ENCODE assay signal across 33 cellular contexts in the genomic region with DNA sequence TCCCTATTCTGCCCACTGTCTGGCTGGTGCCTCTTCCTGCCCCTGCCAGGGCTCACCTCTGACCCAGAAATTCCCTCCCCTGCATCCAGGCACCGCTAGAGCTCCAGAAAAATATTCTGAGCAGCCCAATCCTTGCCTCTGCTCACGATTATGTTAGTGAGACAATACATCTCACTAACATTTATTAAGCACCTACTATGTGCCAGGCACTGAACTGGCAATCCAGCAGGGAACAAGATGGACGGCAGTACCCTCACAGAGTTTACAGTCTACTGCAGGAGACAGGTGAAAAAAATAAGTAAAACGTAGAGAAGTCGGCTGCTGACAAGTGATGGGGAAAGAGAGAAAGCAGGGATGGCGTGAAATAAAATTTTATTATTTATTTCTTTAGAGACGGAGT. TPM values are rescaled to one million over a fixed set of nuclear protein-coding genes. Genes with fewer than 3 reads are reported as not detected.
A peak's percentile ranks its signal among the peaks of the same experiment; 100 is the strongest.
DNase-seq lines count a peak whose midpoint lies in the region; ATAC-seq, FAIRE-seq and TF ChIP-seq lines count a peak whose summit lies in the region.
"Had no signal": no experiment of that assay in that cellular context is flagged by ENCODE, and none has a peak within 500 bp of the region (broad histone marks: within the 10 kb centered on the region; RNA-seq: fewer than 3 reads in every experiment).

No MANE protein-coding gene starts in this region.

- H3K79me2 ChIP-seq in HepG2 (ENCODE audit: insufficient read depth, low read length), result no peaks in the 10 kb centered on the region
- no peaks in the 10 kb centered on the region for H3K79me2 ChIP-seq in K562 (ENCODE audit: control insufficient read depth, insufficient read depth, low read length)
- no peaks in the 10 kb centered on the region for H3K79me2 ChIP-seq in osteoblast (ENCODE audit: insufficient read depth, low read length)

- POLR2A ChIA-PET in HepG2 (lab: Yijun Ruan, JAX) (no interaction called here), K562 (lab: Yijun Ruan, JAX) (interaction anchor here (1.8 kb wide), 1 partner anchor 21 kb away, joined by 4 read pairs; no protein-coding TSS in a partner anchor)

- intact Hi-C loops in HepG2 (cut with micrococcal nuclease; ENCODE audit: unreplicated experiment), result no loop called here
- intact Hi-C loops in right lobe of liver (cut with DNase I), result no loop called here
- intact Hi-C loops in K562 (cut with micrococcal nuclease), result no loop called here

- CTCF ChIA-PET in HepG2 (lab: Yijun Ruan, JAX; ENCODE audit: low intra/inter-chr PET ratio, low total read pairs) (no interaction called here), K562 (lab: Yijun Ruan, JAX; ENCODE audit: low intra/inter-chr PET ratio) (no interaction called here)

- H3K36me3 ChIP-seq in HepG2 (replicated peaks in 1 of 2; ENCODE audit: control insufficient read depth in 1 of 2, insufficient read depth in 2 of 2, low read length in 2 of 2) (no peaks in the 10 kb centered on the region), right lobe of liver (no peaks in the 10 kb centered on the region), K562 (ENCODE audit: control insufficient read depth, insufficient read depth, low read length) (no peaks in the 10 kb centered on the region), osteoblast (ENCODE audit: insufficient read depth, low read length) (no peaks in the 10 kb centered on the region), upper lobe of left lung (no peaks in the 10 kb centered on the region)
- H3K36me3 ChIP-seq: BE2C; BLaER1 treated with 17β-estradiol and CSF1 and Interleukin-3, amounts not matched to agents 10 nM and 100 nM had no signal

- WGBS in HepG2 (ENCODE audit: low lambda C conversion rate), result 66% methylated on average over 7 of the region's 7 CpGs
- 80% methylated on average over 5 of the region's 7 CpGs for WGBS in right lobe of liver (ENCODE audit: insufficient coverage, low coverage, low lambda C conversion rate, missing lambda C conversion rate)
- WGBS in K562 (ENCODE audit: insufficient coverage, low coverage, missing lambda C conversion rate), result 37% methylated on average over 7 of the region's 7 CpGs
- 84% methylated on average over 7 of the region's 7 CpGs for WGBS in upper lobe of left lung, 2 donors

- H2AFZ ChIP-seq in HepG2 (ENCODE audit: low read length), result no peak overlapping the region
- no peak overlapping the region for H2AFZ ChIP-seq in K562 (ENCODE audit: low read depth, low read length)
- H2AFZ ChIP-seq in osteoblast (ENCODE audit: low read length), result no peak overlapping the region

- H3K27me3 ChIP-seq in HepG2 (ENCODE audit: control insufficient read depth in 1 of 2, insufficient read depth in 2 of 2, low read length in 2 of 2) (peaks cover 4 to 22% of the 10 kb centered on the region in 2 experiments; a peak in 3 of 5 replicates), right lobe of liver (peaks cover 0 to 1% of the 10 kb centered on the region in 2 donors), K562 (ENCODE audit: control insufficient read depth in 2 of 2, insufficient read depth in 2 of 2, low read length in 2 of 2) (peaks cover 8 to 21% of the 10 kb centered on the region in 2 experiments; a peak in 3 of 5 replicates), osteoblast (ENCODE audit: insufficient read depth, low read length) (peaks cover 27% of the 10 kb centered on the region), upper lobe of left lung (peaks cover 0 to 5% (median under 1%) of the 10 kb centered on the region in 4 donors)
- H3K27me3 ChIP-seq: BLaER1; BLaER1 treated with 17β-estradiol and CSF1 and Interleukin-3, amounts not matched to agents 10 nM and 100 nM had no signal

- H3K9me1 ChIP-seq in K562 (ENCODE audit: control insufficient read depth, insufficient read depth, low read length), result no peaks in the 10 kb centered on the region

- H3K4me3 ChIP-seq in HepG2 (replicated peaks in 1 of 3; ENCODE audit: insufficient read depth in 1 of 3, low read depth in 2 of 3, low read length in 3 of 3), result no peak overlapping the region
- no peak overlapping the region for H3K4me3 ChIP-seq in right lobe of liver
- H3K4me3 ChIP-seq in K562, result no peak overlapping the region
- no peak overlapping the region for H3K4me3 ChIP-seq in osteoblast (ENCODE audit: insufficient read depth, low read length)
- no peak overlapping the region for H3K4me3 ChIP-seq in upper lobe of left lung
- H3K4me3 ChIP-seq: A549; BLaER1; BLaER1 treated with 17β-estradiol and CSF1 and Interleukin-3, amounts not matched to agents 10 nM and 100 nM had no signal

- no peak overlapping the region for H3K9ac ChIP-seq in HepG2 (ENCODE audit: insufficient read depth, low read depth, low read length)
- no peak overlapping the region for H3K9ac ChIP-seq in K562 (ENCODE audit: insufficient read depth in 1 of 2, low read depth in 2 of 2, low read length in 2 of 2)
- H3K9ac ChIP-seq: BLaER1; BLaER1 treated with 17β-estradiol and CSF1 and Interleukin-3, amounts not matched to agents 10 nM and 100 nM had no signal

- FAIRE-seq in HepG2 (lab: Jason Lieb, UNC) (no peak), K562 (lab: Jason Lieb, UNC) (no peak)
- FAIRE-seq: A204.1, A549, D721Med had no signal

- no peak for DNase-seq in HepG2 (ENCODE audit: low spot score)
- no peak for DNase-seq in right lobe of liver
- DNase-seq in K562 (ENCODE audit: extremely low read depth in 1 of 4, low spot score in 3 of 4), result no peak
- DNase-seq in osteoblast (ENCODE audit: insufficient read length, low spot score, missing footprints), result peak; percentile 11
- DNase-seq in upper lobe of left lung, result no peak
- DNase-seq: 8988T; ACHN; BE2C; C1 segment of cervical spinal cord; Caco-2; Calu3; CD4-positive, alpha-beta memory T cell; CD4-positive, alpha-beta T cell; CD4-positive, CD25-positive, alpha-beta regulatory T cell; CD8-positive, alpha-beta memory T cell; CD8-positive, alpha-beta T cell; COR-L47; DMS 273 treated with DMSO at 0.1 percent for 48 hours; DMS153; DMS53; DMS79; DMS79 treated with DMSO at 0.1 percent for 48 hours; DND-41; EL had no signal

- TF ChIP-seq RAD21 in HepG2 (CRISPR knock-in tag; IDR thresholded peaks at IDR 0.05) (no peak), K562 (CRISPR knock-in tag; conservative IDR thresholded peaks at IDR 0.05 in 1 of 2, IDR thresholded peaks at IDR 0.05 in 1 of 2) (no peak)

- TF ChIP-seq EP300 in HepG2 (IDR thresholded peaks at IDR 0.05; ENCODE audit: low read depth in 2 of 2, low read length in 2 of 2), result no peak
- no peak for TF ChIP-seq EP300 in HepG2 (CRISPR knock-in tag; IDR thresholded peaks at IDR 0.05; ENCODE audit: borderline replicate concordance)
- TF ChIP-seq EP300 in K562 (IDR thresholded peaks at IDR 0.05; ENCODE audit: low read length), result no peak
- TF ChIP-seq EP300 in upper lobe of left lung (IDR thresholded peaks at IDR 0.05), result no peak

- H4K20me1 ChIP-seq in HepG2 (ENCODE audit: insufficient read depth, low read length) (no peaks in the 10 kb centered on the region), K562 (replicated peaks; ENCODE audit: control insufficient read depth, insufficient read depth, low read length) (no peaks in the 10 kb centered on the region), osteoblast (ENCODE audit: insufficient read depth, low read length) (no peaks in the 10 kb centered on the region)
- H4K20me1 ChIP-seq: BLaER1 had no signal

- H3K4me2 ChIP-seq in HepG2 (ENCODE audit: low read depth, low read length) (no peak overlapping the region), K562 (ENCODE audit: insufficient read depth, low read length) (no peak overlapping the region), osteoblast (ENCODE audit: insufficient read depth, low read length) (no peak overlapping the region)
- H3K4me2 ChIP-seq: A549; BLaER1; BLaER1 treated with 17β-estradiol and CSF1 and Interleukin-3, amounts not matched to agents 10 nM and 100 nM had no signal

- TF ChIP-seq CTCF in HepG2 (CRISPR knock-in tag; IDR thresholded peaks at IDR 0.05), result no peak
- TF ChIP-seq CTCF in right lobe of liver (IDR thresholded peaks at IDR 0.05), result no peak
- TF ChIP-seq CTCF in K562 (IDR thresholded peaks at IDR 0.05 in 2 of 3, conservative IDR thresholded peaks at IDR 0.05 in 1 of 3; ENCODE audit: insufficient read depth in 2 of 3, low read depth in 1 of 3, low read length in 3 of 3), result no peak
- no peak for TF ChIP-seq CTCF in osteoblast (IDR thresholded peaks at IDR 0.05; ENCODE audit: extremely low read depth, low read depth, low read length)
- TF ChIP-seq CTCF in upper lobe of left lung (IDR thresholded peaks at IDR 0.05), result no peak

- ATAC-seq in HepG2 (no peak), right lobe of liver (no peak), K562 (no peak), upper lobe of left lung (ENCODE audit: low FRiP score in 2 of 2) (no peak), HG03457 (IDR thresholded peaks at IDR 0.05; ENCODE audit: unreplicated experiment) (no peak)
- ATAC-seq: CD8-positive, alpha-beta T cell had no signal

- H3K9me3 ChIP-seq in HepG2 (ENCODE audit: low read length), result peaks cover 7% of the 10 kb centered on the region
- no peaks in the 10 kb centered on the region for H3K9me3 ChIP-seq in right lobe of liver
- H3K9me3 ChIP-seq in K562 (replicated peaks; ENCODE audit: control insufficient read depth, insufficient read depth, low read depth, low read length), result peaks cover 8% of the 10 kb centered on the region
- peaks cover 6% of the 10 kb centered on the region for H3K9me3 ChIP-seq in osteoblast (ENCODE audit: low read depth, low read length)
- H3K9me3 ChIP-seq in upper lobe of left lung, result peaks cover 8 to 19% (median 9%) of the 10 kb centered on the region in 4 donors
- H3K9me3 ChIP-seq: BE2C, Caco-2 had no signal

- H3K27ac ChIP-seq in HepG2 (ENCODE audit: extremely low read length, insufficient read depth, low read length) (no peak overlapping the region), right lobe of liver (no peak overlapping the region), K562 (ENCODE audit: extremely low read depth, low read depth, low read length) (no peak overlapping the region), osteoblast (ENCODE audit: low read depth, low read length) (no peak overlapping the region), upper lobe of left lung (no peak overlapping the region)
- H3K27ac ChIP-seq: 22Rv1; A549; BLaER1; BLaER1 treated with 17β-estradiol and CSF1 and Interleukin-3, amounts not matched to agents 10 nM and 100 nM; C4-2B had no signal

- no peak for TF ChIP-seq POLR2A in HepG2 (IDR thresholded peaks at IDR 0.05; ENCODE audit: insufficient read depth in 1 of 2, low read depth in 2 of 2, low read length in 2 of 2)
- TF ChIP-seq POLR2A in right lobe of liver (IDR thresholded peaks at IDR 0.05), result no peak
- no peak for TF ChIP-seq POLR2A in K562 (conservative IDR thresholded peaks at IDR 0.05)
- TF ChIP-seq POLR2A in upper lobe of left lung (IDR thresholded peaks at IDR 0.05), result no peak

- BruUV-seq in HepG2 (replicated peaks; lab: Mats Ljungman, UMichigan), result no TSS peak
- BruUV-seq in K562 (replicated peaks; lab: Mats Ljungman, UMichigan), result no TSS peak

- H3K4me1 ChIP-seq in HepG2 (ENCODE audit: insufficient read depth, low read length) (no peaks in the 10 kb centered on the region), right lobe of liver (no peaks in the 10 kb centered on the region), K562 (replicated peaks in 1 of 2; ENCODE audit: control insufficient read depth in 2 of 2, insufficient read depth in 2 of 2, low read length in 2 of 2) (peaks cover 0 to 7% of the 10 kb centered on the region in 2 experiments; a peak in 2 of 5 replicates), osteoblast (ENCODE audit: insufficient read depth, low read length) (no peaks in the 10 kb centered on the region), upper lobe of left lung (peaks cover 0 to under 1% (median 0%) of the 10 kb centered on the region in 4 donors)
- H3K4me1 ChIP-seq: BE2C, Caco-2 had no signal

- in situ Hi-C loops in HepG2 (cut with HindIII; ENCODE audit: extremely low pct_ligation_motif_present, low pct_unique_long_range_greater_than_20kb), result no loop called here
- in situ Hi-C loops in K562 (cut with MboI), result no loop called here

RNA-seq across cellular contexts. Expression of gene TINCR, which starts 5.5 kb away (rescaled TPM):
- total RNA-seq in HepG2 (2016; rRNA removed; fragmentation: Illumina TruSeq; extraction: Trizol) (0.04 and 0.33 TPM in 2 replicates), right lobe of liver (under 1 TPM in 1 of 6 experiments, not detected in 5; 0.44 TPM), K562 (2014; rRNA removed) (0.08 TPM in 1 of 2 replicates, not detected in the other), K562 (2014; rRNA removed; fragmentation: Illumina TruSeq; extraction: Trizol) (0.06 and 0.07 TPM in 2 replicates), K562 (2015; rRNA removed; fragmentation: Illumina TruSeq; extraction: Trizol) (0.07 TPM in 1 of 2 replicates, not detected in the other), K562 (2021) (0.13 and 0.24 TPM in 2 replicates), osteoblast (under 0.01 and 0.36 TPM in 2 replicates), upper lobe of left lung (10 to 100 TPM in 1 of 6 donors, 1 to 10 TPM in 5; 3.1 to 12.8 (median 4.3) TPM)
- not detected in 2 replicates for total RNA-seq in HepG2 (2016; cell fraction: cytosol; rRNA removed; fragmentation: Illumina TruSeq; extraction: Trizol; ENCODE audit: low read depth)
- 0.28 and 0.39 TPM in 2 replicates for total RNA-seq in HepG2 (2016; cell fraction: insoluble cytoplasmic fraction; rRNA removed; fragmentation: Illumina TruSeq; extraction: Trizol)
- 0.07 TPM in 1 of 2 replicates, not detected in the other for total RNA-seq in HepG2 (2016; cell fraction: membrane; rRNA removed; fragmentation: Illumina TruSeq; extraction: Trizol)
- 0.09 TPM in 1 of 2 replicates, not detected in the other for total RNA-seq in HepG2 (2016; cell fraction: nucleus; rRNA removed; fragmentation: Illumina TruSeq; extraction: Trizol)
- polyA plus RNA-seq in HepG2 (2011; rRNA removed) (0.17 and 0.30 TPM in 2 replicates), K562 (2011; rRNA removed) (0.11 and 0.32 TPM in 2 replicates), K562 (2014; fragmentation: Illumina TruSeq; extraction: Trizol) (0.10 and 0.21 TPM in 2 replicates), K562 (2014; fragmentation: Nextera tagmentation; extraction: Ambion mirVana) (under 1 TPM; 0.03 to 0.10 TPM), K562 (2014; rRNA removed) (0.03 and 0.19 TPM in 2 replicates)
- 0.15 and 0.22 TPM in 2 replicates for polyA plus RNA-seq in HepG2 (2011; cell fraction: cytosol; rRNA removed)
- 0.53 and 0.68 TPM in 2 replicates for polyA plus RNA-seq in HepG2 (2011; cell fraction: nucleus; rRNA removed)
- 0.08 and 0.59 TPM in 2 replicates for polyA plus RNA-seq in HepG2 (2012)
- polyA plus RNA-seq in HepG2 (2016; cell fraction: cytosol; fragmentation: Illumina TruSeq; extraction: Trizol; ENCODE audit: low read depth), result 0.03 and 0.40 TPM in 2 replicates
- polyA plus RNA-seq in HepG2 (2016; cell fraction: insoluble cytoplasmic fraction; fragmentation: Illumina TruSeq; extraction: Trizol; ENCODE audit: low read depth), result 0.17 TPM in 1 of 2 replicates, not detected in the other
- polyA plus RNA-seq in HepG2 (2016; cell fraction: membrane; fragmentation: Illumina TruSeq; extraction: Trizol; ENCODE audit: low read depth), result 0.12 and 0.14 TPM in 2 replicates
- 0.12 and 0.45 TPM in 2 replicates for polyA plus RNA-seq in HepG2 (2016; cell fraction: nucleus; fragmentation: Illumina TruSeq; extraction: Trizol; ENCODE audit: insufficient read depth, low read depth)
- polyA minus RNA-seq in HepG2 (2011; rRNA and poly(A)+ RNA removed; ENCODE audit: low replicate concordance), result 0.30 and 7.6 TPM in 2 replicates
- not detected in 2 replicates for polyA minus RNA-seq in HepG2 (2011; cell fraction: cytosol; rRNA and poly(A)+ RNA removed)
- 0.62 TPM in 1 of 2 replicates, not detected in the other for polyA minus RNA-seq in HepG2 (2011; cell fraction: nucleus; rRNA and poly(A)+ RNA removed)
- 1.7 and 1.9 TPM in 2 replicates for total RNA-seq in K562 (2011; cell fraction: chromatin; rRNA removed; ENCODE audit: low replicate concordance)
- total RNA-seq in K562 (2011; cell fraction: nucleolus; rRNA removed), result 0.66 and 0.67 TPM in 2 replicates
- 1.1 and 1.5 TPM in 2 replicates for total RNA-seq in K562 (2011; cell fraction: nucleoplasm; rRNA removed)
- polyA plus RNA-seq in K562 (2011; cell fraction: cytosol; rRNA removed), result 0.06 and 0.24 TPM in 2 replicates
- polyA plus RNA-seq in K562 (2011; cell fraction: nucleus; rRNA removed), result 0.58 and 0.90 TPM in 2 replicates
- 0.20 and 0.36 TPM in 2 replicates for polyA plus RNA-seq in K562 (2012)
- 0.33 TPM in 1 of 2 replicates, not detected in the other for polyA minus RNA-seq in K562 (2011; rRNA and poly(A)+ RNA removed)
- polyA minus RNA-seq in K562 (2011; cell fraction: cytosol; rRNA and poly(A)+ RNA removed), result not detected in 2 replicates
- polyA minus RNA-seq in K562 (2011; cell fraction: nucleus; rRNA and poly(A)+ RNA removed), result 0.11 and 0.13 TPM in 2 replicates
- polyA plus RNA-seq: CD14-positive monocyte; CD4-positive, CD25-positive, alpha-beta regulatory T cell had no signal

Comparison
In these comparisons a context has a peak if more than half of its experiments do, and no peak if none do; other contexts are left out.
1. Of the 241 proteins assayed by ChIP-seq in both HepG2 and K562: peak only in HepG2: none; only in K562: none; in both: ZKSCAN1; in neither: 240.